ENCODE assay signal across 19 cellular contexts in the genomic region with DNA sequence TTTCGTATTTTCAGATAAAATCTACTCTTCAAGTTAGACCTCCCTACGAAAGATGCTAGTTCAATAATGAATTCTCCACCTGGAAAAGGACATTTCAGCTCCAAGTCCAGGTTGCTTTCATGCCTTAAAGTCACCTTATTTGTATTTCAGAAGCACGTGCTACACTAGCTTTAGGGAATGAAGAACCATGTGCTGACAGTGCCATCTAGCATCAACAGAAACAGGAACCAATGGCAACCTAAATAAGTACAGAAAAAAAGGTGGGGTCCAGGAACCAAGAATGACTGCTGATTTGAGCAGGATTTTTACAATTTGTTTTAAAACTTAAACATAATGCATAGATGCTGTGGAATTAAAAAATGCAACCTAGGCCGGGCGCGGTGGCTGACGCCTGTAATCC.
"Had no signal": no experiment of that assay in that cellular context is flagged by ENCODE, and none has a peak within 500 bp of the region (broad histone marks: within the 10 kb centered on the region; RNA-seq: fewer than 3 reads in every experiment).

No MANE protein-coding gene starts in this region.

- H3K36me3 Mint-ChIP-seq: type B pancreatic cell had no signal

- H3K27me3 Mint-ChIP-seq: activated B cell treated with CpG ODN at 0.5 μM for 24 hours; activated CD8-positive, alpha-beta T cell treated with anti-CD3 and anti-CD28 coated beads for 36 hours; stimulated activated naive CD8-positive, alpha-beta T cell treated with anti-CD3 and anti-CD28 coated beads, Interleukin-15, Interleukin-2, amounts not matched to agents 100 ng/mL and 50 ng/mL, for 24 hours; type B pancreatic cell had no signal

- ATAC-seq: activated CD8-positive, alpha-beta T cell treated with anti-CD3 and anti-CD28 coated beads for 36 hours; activated naive CD4-positive, alpha-beta T cell treated with anti-CD3 and anti-CD28 coated beads, Interleukin-2, amount 50 U/mL, for 72 hours; activated T-cell treated with anti-CD3 and anti-CD28 coated beads, Interleukin-2, amount 50 U/mL, for 4 hours; esophagus mucosa; right cardiac atrium had no signal

- H3K4me3 ChIP-seq: cardiac muscle cell, smooth muscle cell had no signal

- DNase-seq: activated B cell treated with CpG ODN at 0.5 μM for 24 hours; activated CD4-positive, alpha-beta T cell treated with anti-CD3 and anti-CD28 coated beads for 48 hours; activated CD8-positive, alpha-beta T cell treated with anti-CD3 and anti-CD28 coated beads for 36 hours; activated effector memory CD4-positive, alpha-beta T cell treated with Interleukin-2 at 50 U/mL for 16 hours; activated T-cell treated with anti-CD3 and anti-CD28 coated beads, Interleukin-2, amount 50 U/mL, for 4 hours; hypothalamus; immature natural killer cell; right cardiac atrium; stimulated activated CD4-positive, alpha-beta T cell treated with anti-CD3 and anti-CD28 coated beads, Interleukin-4, amount 100 ng/mL, for 4 hours; stimulated activated CD8-positive, alpha-beta memory T cell treated with anti-CD3 and anti-CD28 coated beads, Interleukin-4, amount 100 ng/mL, for 48 hours had no signal

- H3K4me1 Mint-ChIP-seq: activated B cell treated with CpG ODN at 0.5 μM for 24 hours, neural crest cell had no signal

- H3K4me3 Mint-ChIP-seq: activated B cell treated with CpG ODN at 0.5 μM for 24 hours; activated T-cell treated with anti-CD3 and anti-CD28 coated beads, Interleukin-2, amount 50 U/mL, for 4 hours; neural crest cell; stimulated activated naive CD8-positive, alpha-beta T cell treated with anti-CD3 and anti-CD28 coated beads, Interleukin-15, Interleukin-2, amounts not matched to agents 100 ng/mL and 50 ng/mL, for 24 hours; T-helper 1 cell treated with Interleukin-12 subunit alpha and Interleukin-12 subunit beta and Interleukin-4 antibody, amounts not matched to agents 30 μg/mL and 1 μg/mL, for 36 hours had no signal

- H3K27ac Mint-ChIP-seq: activated B cell treated with CpG ODN at 0.5 μM for 24 hours; activated CD8-positive, alpha-beta T cell treated with anti-CD3 and anti-CD28 coated beads for 36 hours; activated naive CD4-positive, alpha-beta T cell treated with anti-CD3 and anti-CD28 coated beads, Interleukin-2, amount 50 U/mL, for 72 hours; immature natural killer cell; stimulated activated naive CD8-positive, alpha-beta T cell treated with anti-CD3 and anti-CD28 coated beads, Interleukin-15, Interleukin-2, amounts not matched to agents 100 ng/mL and 50 ng/mL, for 24 hours; T-helper 1 cell treated with Interleukin-12 subunit alpha and Interleukin-12 subunit beta and Interleukin-4 antibody, amounts not matched to agents 30 μg/mL and 1 μg/mL, for 36 hours; type B pancreatic cell had no signal

- H3K9me3 ChIP-seq: prostate gland had no signal
